ENCODE assay signal across 10 cellular contexts in the genomic region with DNA sequence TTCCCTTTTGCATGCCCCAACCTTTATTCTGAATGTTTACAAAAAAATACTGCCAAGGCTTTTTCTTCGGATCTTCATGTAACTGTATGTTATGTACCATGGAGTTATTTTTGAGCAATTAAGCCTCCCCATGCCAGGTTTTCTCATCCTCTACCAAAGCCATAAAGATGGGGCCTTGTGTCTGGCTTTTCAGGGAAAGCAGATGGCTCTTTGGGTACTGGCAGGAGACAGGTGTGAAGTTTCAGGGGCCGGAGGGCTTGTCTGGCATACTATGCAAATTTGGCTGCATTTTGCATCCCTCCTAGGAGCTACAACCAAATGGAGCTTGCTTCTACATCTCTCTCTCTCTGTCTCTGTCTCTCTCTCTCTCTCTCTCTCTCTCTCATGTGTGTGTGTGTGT. TPM values are rescaled to one million over a fixed set of nuclear protein-coding genes. Genes with fewer than 3 reads are reported as not detected.
"Had no signal": no experiment of that assay in that cellular context is flagged by ENCODE, and none has a peak within 500 bp of the region (broad histone marks: within the 10 kb centered on the region; RNA-seq: fewer than 3 reads in every experiment).

No MANE protein-coding gene starts in this region.

- DNase-seq: activated CD4-positive, alpha-beta T cell treated with anti-CD3 and anti-CD28 coated beads, Interleukin-2, amount 10 ng/mL, durations not matched to agents 24 days and 14 days; activated CD8-positive, alpha-beta memory T cell treated with anti-CD3 and anti-CD28 coated beads for 24 hours; activated naive CD4-positive, alpha-beta T cell treated with anti-CD3 and anti-CD28 coated beads, Interleukin-2, amount 10 ng/mL, durations not matched to agents 7 days and 5 days; cortex of kidney; effector CD8-positive, alpha-beta T cell; heart right ventricle; stimulated activated CD4-positive, alpha-beta T cell treated with anti-CD3 and anti-CD28 coated beads, Interleukin-4, amount 100 ng/mL, for 4 hours; stomach had no signal

- H3K9me3 Mint-ChIP-seq: activated CD4-positive, alpha-beta T cell treated with anti-CD3 and anti-CD28 coated beads, Interleukin-2, amount 10 ng/mL, durations not matched to agents 24 days and 14 days; activated naive CD4-positive, alpha-beta T cell treated with anti-CD3 and anti-CD28 coated beads, Interleukin-2, amount 10 ng/mL, durations not matched to agents 7 days and 5 days; activated T-helper 17 cell treated with anti-CD3 and anti-CD28 coated beads, Interleukin-2, amount 50 U/mL, for 72 hours; neural crest cell had no signal

- H3K36me3 Mint-ChIP-seq: activated naive CD4-positive, alpha-beta T cell treated with anti-CD3 and anti-CD28 coated beads, Interleukin-2, amount 10 ng/mL, durations not matched to agents 7 days and 5 days had no signal

- H3K27ac Mint-ChIP-seq: activated CD4-positive, alpha-beta T cell treated with anti-CD3 and anti-CD28 coated beads, Interleukin-2, amount 10 ng/mL, durations not matched to agents 24 days and 14 days; activated naive CD4-positive, alpha-beta T cell treated with anti-CD3 and anti-CD28 coated beads, Interleukin-2, amount 10 ng/mL, durations not matched to agents 7 days and 5 days; activated T-helper 17 cell treated with anti-CD3 and anti-CD28 coated beads, Interleukin-2, amount 50 U/mL, for 72 hours had no signal

- ATAC-seq: activated T-helper 17 cell treated with anti-CD3 and anti-CD28 coated beads, Interleukin-2, amount 50 U/mL, for 72 hours; heart right ventricle had no signal

- H3K4me1 Mint-ChIP-seq: activated CD4-positive, alpha-beta T cell treated with anti-CD3 and anti-CD28 coated beads, Interleukin-2, amount 10 ng/mL, durations not matched to agents 24 days and 14 days; activated naive CD4-positive, alpha-beta T cell treated with anti-CD3 and anti-CD28 coated beads, Interleukin-2, amount 10 ng/mL, durations not matched to agents 7 days and 5 days; activated T-helper 17 cell treated with anti-CD3 and anti-CD28 coated beads, Interleukin-2, amount 50 U/mL, for 72 hours had no signal

- H3K4me3 Mint-ChIP-seq: activated CD4-positive, alpha-beta T cell treated with anti-CD3 and anti-CD28 coated beads, Interleukin-2, amount 10 ng/mL, durations not matched to agents 24 days and 14 days; activated naive CD4-positive, alpha-beta T cell treated with anti-CD3 and anti-CD28 coated beads, Interleukin-2, amount 10 ng/mL, durations not matched to agents 7 days and 5 days; activated T-helper 17 cell treated with anti-CD3 and anti-CD28 coated beads, Interleukin-2, amount 50 U/mL, for 72 hours; neural crest cell had no signal

RNA-seq across cellular contexts. Expression of a gene that starts 28.1 kb away (rescaled TPM):
- total RNA-seq: activated CD4-positive, alpha-beta T cell treated with anti-CD3 and anti-CD28 coated beads, Interleukin-2, amount 10 ng/mL, durations not matched to agents 24 days and 14 days had no signal
